ENCODE assay signal across 27 cellular contexts in genomic region chr2:34747643-34748042, GRCh38.
"Had no signal": no experiment of that assay in that cellular context is flagged by ENCODE, and none has a peak within 500 bp of the region (broad histone marks: within the 10 kb centered on the region; RNA-seq: fewer than 3 reads in every experiment).

No MANE protein-coding gene starts in this region.

- H3K9me3 Mint-ChIP-seq: activated CD4-positive, alpha-beta T cell treated with anti-CD3 and anti-CD28 coated beads, Interleukin-2, amount 10 ng/mL, durations not matched to agents 24 days and 14 days had no signal

- DNase-seq: activated CD4-positive, alpha-beta memory T cell treated with anti-CD3 and anti-CD28 coated beads for 36 hours; activated CD4-positive, alpha-beta T cell treated with anti-CD3 and anti-CD28 coated beads for 36 hours; activated CD4-positive, alpha-beta T cell treated with anti-CD3 and anti-CD28 coated beads, Interleukin-2, amount 10 ng/mL, durations not matched to agents 24 days and 14 days; activated CD4-positive, CD25-positive, alpha-beta regulatory T cell; activated CD4-positive, CD25-positive, alpha-beta regulatory T cell treated with anti-CD3 and anti-CD28 coated beads, Interleukin-2, amount 50 U/mL, for 72 hours; activated CD8-positive, alpha-beta memory T cell treated with anti-CD3 and anti-CD28 coated beads, Interleukin-2, amount 10 ng/mL, durations not matched to agents 7 days and 5 days; activated CD8-positive, alpha-beta memory T cell treated with anti-CD3 and anti-CD28 coated beads, Interleukin-2, amount 50 U/mL, for 4 hours; activated CD8-positive, alpha-beta T cell treated with anti-CD3 and anti-CD28 coated beads, Interleukin-2, amount 10 ng/mL, durations not matched to agents 7 days and 5 days; activated gamma-delta T cell; activated naive CD4-positive, alpha-beta T cell treated with anti-CD3 and anti-CD28 coated beads, Interleukin-2, amount 50 U/mL, for 16 hours; activated naive CD4-positive, alpha-beta T cell treated with Interleukin-2 at 50 U/mL for 16 hours; activated T-cell treated with anti-CD3 and anti-CD28 coated beads, Interleukin-2, amount 50 U/mL, for 1 hour; activated T-cell treated with anti-CD3 and anti-CD28 coated beads, Interleukin-2, amount 50 U/mL, for 48 hours; amniotic stem cell; anterior cingulate cortex; body of pancreas; caudate nucleus; colonic mucosa; effector CD8-positive, alpha-beta T cell; endodermal cell; esophagus squamous epithelium; foreskin melanocyte; head of caudate nucleus; T-helper 2 cell had no signal

- H3K27me3 Mint-ChIP-seq: activated CD4-positive, alpha-beta memory T cell treated with anti-CD3 and anti-CD28 coated beads for 36 hours; activated CD4-positive, alpha-beta T cell treated with anti-CD3 and anti-CD28 coated beads for 36 hours; activated CD4-positive, alpha-beta T cell treated with anti-CD3 and anti-CD28 coated beads, Interleukin-2, amount 10 ng/mL, durations not matched to agents 24 days and 14 days; activated CD8-positive, alpha-beta memory T cell treated with anti-CD3 and anti-CD28 coated beads, Interleukin-2, amount 10 ng/mL, durations not matched to agents 7 days and 5 days; activated naive CD8-positive, alpha-beta T cell had no signal

- H3K4me3 Mint-ChIP-seq: activated CD4-positive, alpha-beta memory T cell treated with anti-CD3 and anti-CD28 coated beads for 36 hours; activated CD4-positive, alpha-beta T cell treated with anti-CD3 and anti-CD28 coated beads for 36 hours; activated CD4-positive, alpha-beta T cell treated with anti-CD3 and anti-CD28 coated beads, Interleukin-2, amount 10 ng/mL, durations not matched to agents 24 days and 14 days; activated CD8-positive, alpha-beta memory T cell treated with anti-CD3 and anti-CD28 coated beads, Interleukin-2, amount 10 ng/mL, durations not matched to agents 7 days and 5 days; activated CD8-positive, alpha-beta T cell treated with anti-CD3 and anti-CD28 coated beads, Interleukin-2, amount 10 ng/mL, durations not matched to agents 7 days and 5 days; activated naive CD8-positive, alpha-beta T cell; endodermal cell had no signal

- ATAC-seq: activated CD4-positive, alpha-beta T cell treated with anti-CD3 and anti-CD28 coated beads for 36 hours; activated CD8-positive, alpha-beta memory T cell treated with anti-CD3 and anti-CD28 coated beads, Interleukin-2, amount 10 ng/mL, durations not matched to agents 7 days and 5 days; activated CD8-positive, alpha-beta T cell treated with anti-CD3 and anti-CD28 coated beads, Interleukin-2, amount 10 ng/mL, durations not matched to agents 7 days and 5 days; body of pancreas; gastroesophageal sphincter had no signal

- H3K4me1 Mint-ChIP-seq: activated CD4-positive, alpha-beta T cell treated with anti-CD3 and anti-CD28 coated beads for 36 hours; activated CD4-positive, alpha-beta T cell treated with anti-CD3 and anti-CD28 coated beads, Interleukin-2, amount 10 ng/mL, durations not matched to agents 24 days and 14 days; activated CD8-positive, alpha-beta memory T cell treated with anti-CD3 and anti-CD28 coated beads, Interleukin-2, amount 10 ng/mL, durations not matched to agents 7 days and 5 days had no signal

- FAIRE-seq: astrocyte had no signal

- H3K36me3 Mint-ChIP-seq: activated CD4-positive, alpha-beta memory T cell treated with anti-CD3 and anti-CD28 coated beads for 36 hours; activated CD8-positive, alpha-beta memory T cell treated with anti-CD3 and anti-CD28 coated beads, Interleukin-2, amount 10 ng/mL, durations not matched to agents 7 days and 5 days; activated naive CD8-positive, alpha-beta T cell had no signal

- H3K27ac Mint-ChIP-seq: activated CD4-positive, alpha-beta memory T cell treated with anti-CD3 and anti-CD28 coated beads for 36 hours; activated CD4-positive, alpha-beta T cell treated with anti-CD3 and anti-CD28 coated beads for 36 hours; activated CD4-positive, alpha-beta T cell treated with anti-CD3 and anti-CD28 coated beads, Interleukin-2, amount 10 ng/mL, durations not matched to agents 24 days and 14 days; activated CD8-positive, alpha-beta memory T cell treated with anti-CD3 and anti-CD28 coated beads, Interleukin-2, amount 10 ng/mL, durations not matched to agents 7 days and 5 days; activated CD8-positive, alpha-beta T cell treated with anti-CD3 and anti-CD28 coated beads, Interleukin-2, amount 10 ng/mL, durations not matched to agents 7 days and 5 days; activated naive CD8-positive, alpha-beta T cell; endodermal cell had no signal
